ENCODE assay signal across 1 cellular context in genomic region chr13:26220575-26220974, GRCh38.
TF ChIP-seq lines count a peak whose summit lies in the region.

No MANE protein-coding gene starts in this region.

TF ChIP-seq in HCT116, 20 proteins besides CTCF, POLR2A, EP300 and RAD21 (continued from another document):
- TF ChIP-seq MAX (IDR thresholded peaks at IDR 0.05), result no peak
- TF ChIP-seq POLR2AphosphoS5 (IDR thresholded peaks at IDR 0.05; ENCODE audit: low read depth, low read length), result no peak
- no peak for TF ChIP-seq SRF (IDR thresholded peaks at IDR 0.05; ENCODE audit: low read depth)
- TF ChIP-seq CEBPB (IDR thresholded peaks at IDR 0.05; ENCODE audit: low read depth), result no peak
- no peak for TF ChIP-seq SIN3A (IDR thresholded peaks at IDR 0.05; ENCODE audit: low read depth)
- TF ChIP-seq JUND (IDR thresholded peaks at IDR 0.05), result no peak
